Comparison of ENCODE assay signal across 21 cellular contexts in the genomic region with DNA sequence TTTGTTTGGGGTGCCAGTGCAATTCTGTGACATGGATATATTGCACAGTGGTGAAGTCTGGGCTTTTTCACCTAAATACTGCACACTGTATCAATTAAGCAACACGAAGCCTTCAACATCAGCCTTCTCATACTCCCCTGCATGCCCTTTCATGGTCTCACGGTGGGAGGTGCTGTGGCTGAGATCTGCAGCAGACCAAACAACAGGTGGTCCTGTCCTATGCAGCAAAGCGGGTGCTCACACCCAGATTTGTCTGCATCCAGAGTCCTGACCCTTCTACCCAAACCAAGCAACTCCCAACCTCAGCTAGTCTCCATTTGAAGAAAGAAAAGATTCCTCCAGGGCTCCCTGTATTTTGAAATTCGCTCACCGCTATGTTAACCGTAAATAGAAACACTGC. TPM values are rescaled to one million over a fixed set of nuclear protein-coding genes. Genes with fewer than 3 reads are reported as not detected.
DNase-seq lines count a peak whose midpoint lies in the region; ATAC-seq and TF ChIP-seq lines count a peak whose summit lies in the region.
"Had no signal": no experiment of that assay in that cellular context is flagged by ENCODE, and none has a peak within 500 bp of the region (broad histone marks: within the 10 kb centered on the region; RNA-seq: fewer than 3 reads in every experiment).

No MANE protein-coding gene starts in this region.

- peaks cover 15% of the 10 kb centered on the region for H3K36me3 Mint-ChIP-seq in chondrocyte (ENCODE audit: low read depth)

- H2AFZ ChIP-seq in neuronal stem cell (ENCODE audit: low read length), result no peak overlapping the region

- no peaks in the 10 kb centered on the region for H3K9me3 Mint-ChIP-seq in chondrocyte (ENCODE audit: low read depth)

- intact Hi-C loops in Panc1 (cut with micrococcal nuclease; ENCODE audit: unreplicated experiment), result no loop called here

- H3K4me1 ChIP-seq in Panc1 (ENCODE audit: control insufficient read depth, insufficient read depth, low read length), result no peaks in the 10 kb centered on the region
- H3K4me1 ChIP-seq in neuronal stem cell (ENCODE audit: control insufficient read depth in 2 of 2, insufficient read depth in 1 of 2, low read depth in 1 of 2, low read length in 2 of 2), result peaks cover 0 to 1% of the 10 kb centered on the region in 2 donors
- H3K4me1 ChIP-seq: Peyer's patch had no signal

- TSS peak; percentile 28 for BruUV-seq in Panc1 (replicated peaks; lab: Mats Ljungman, UMichigan)

- no peak overlapping the region for H2BK15ac ChIP-seq in neuronal stem cell (ENCODE audit: low read length)

- H3K36me3 ChIP-seq in H7 (replicated peaks; ENCODE audit: control insufficient read depth, insufficient read depth, low read length), result peaks cover 20% of the 10 kb centered on the region
- H3K36me3 ChIP-seq in Panc1 (ENCODE audit: control insufficient read depth, insufficient read depth, low read length), result peaks cover 22% of the 10 kb centered on the region
- peaks cover 39 to 96% of the 10 kb centered on the region in 2 donors for H3K36me3 ChIP-seq in neuronal stem cell (replicated peaks in 1 of 2; ENCODE audit: control insufficient read depth in 2 of 2, insufficient read depth in 2 of 2, low read length in 2 of 2)

- H3K4me1 Mint-ChIP-seq in chondrocyte (ENCODE audit: low read depth), result peaks cover 44% of the 10 kb centered on the region

- H3K9me3 ChIP-seq in Panc1 (ENCODE audit: control insufficient read depth, insufficient read depth, low read depth, low read length) (no peaks in the 10 kb centered on the region), neuronal stem cell (replicated peaks in 1 of 2; ENCODE audit: control insufficient read depth in 2 of 2, insufficient read depth in 1 of 2, low read depth in 1 of 2, low read length in 2 of 2) (no peaks in the 10 kb centered on the region)
- H3K9me3 ChIP-seq: Peyer's patch, SJSA1 had no signal

- no peak overlapping the region for H3K4me3 ChIP-seq in H7 (ENCODE audit: insufficient read depth, low read depth, low read length)
- no peak overlapping the region for H3K4me3 ChIP-seq in Panc1 (ENCODE audit: low read depth in 2 of 2, low read length in 2 of 2)
- peak overlapping the region in 1 of 2 donors; percentile 56 for H3K4me3 ChIP-seq in neuronal stem cell (ENCODE audit: low read length in 2 of 2)
- H3K4me3 ChIP-seq: Peyer's patch, SJSA1 had no signal

- H3K18ac ChIP-seq in neuronal stem cell (ENCODE audit: low read length), result no peak overlapping the region

- no peak overlapping the region for H2BK12ac ChIP-seq in neuronal stem cell (ENCODE audit: low read length)

- no peaks in the 10 kb centered on the region for H3K27me3 ChIP-seq in H7 (ENCODE audit: control insufficient read depth, insufficient read depth, low read length)
- H3K27me3 ChIP-seq in Panc1 (ENCODE audit: control insufficient read depth, insufficient read depth, low read length), result no peaks in the 10 kb centered on the region
- no peaks in the 10 kb centered on the region for H3K27me3 ChIP-seq in neuronal stem cell (ENCODE audit: control insufficient read depth in 3 of 3, insufficient read depth in 3 of 3, low read depth in 1 of 3, low read length in 3 of 3)
- H3K27me3 ChIP-seq: Peyer's patch, SJSA1 had no signal

- no peak overlapping the region for H4K91ac ChIP-seq in neuronal stem cell (ENCODE audit: low read depth, low read length, poor library complexity)

- H2AK5ac ChIP-seq in neuronal stem cell (ENCODE audit: low read depth, low read length), result no peak overlapping the region

- TF ChIP-seq CTCF in Panc1 (IDR thresholded peaks at IDR 0.05), result no peak
- no peak for TF ChIP-seq CTCF in chondrocyte (IDR thresholded peaks at IDR 0.05)

- ATAC-seq in Panc1 (no peak), GM18520 (IDR thresholded peaks at IDR 0.05; ENCODE audit: unreplicated experiment) (no peak)

- H3K4me2 ChIP-seq in neuronal stem cell (ENCODE audit: insufficient read depth, low read length, poor library complexity, severe bottlenecking), result no peak overlapping the region

- H2BK120ac ChIP-seq in neuronal stem cell (ENCODE audit: low read depth, low read length), result no peak overlapping the region

- peaks cover 16% of the 10 kb centered on the region for H3K79me1 ChIP-seq in neuronal stem cell (ENCODE audit: low read depth, low read length)

- H3K14ac ChIP-seq in neuronal stem cell (ENCODE audit: low read length), result peak overlapping the region; percentile 39

- no peak overlapping the region for H4K8ac ChIP-seq in neuronal stem cell (ENCODE audit: low read depth, low read length)

- H3K27me3 Mint-ChIP-seq in chondrocyte (ENCODE audit: low read depth), result no peaks in the 10 kb centered on the region

- CTCF ChIA-PET in Panc1 (lab: Charles Lee), result no interaction called here

- no peak overlapping the region for H3K9ac ChIP-seq in neuronal stem cell (ENCODE audit: low read depth, low read length, poor library complexity)

- WGBS in neuronal stem cell (ENCODE audit: extremely low coverage in 2 of 2, insufficient read length in 2 of 2, insufficient replicate concordance in 1 of 2), 2 donors, result no CpG with 5 or more reads among the region's 6 CpGs

- peak; percentile 25 for DNase-seq in H7
- DNase-seq in Panc1 (ENCODE audit: low read depth, low spot score), result no peak
- DNase-seq in chondrocyte (ENCODE audit: low spot score), result no peak
- no peak for DNase-seq in neuronal stem cell (ENCODE audit: low spot score)
- DNase-seq in H4 (ENCODE audit: low spot score), result no peak
- no peak for DNase-seq in pons (ENCODE audit: low spot score)
- DNase-seq: ACHN, AML-193, DMS79 treated with DMSO at 0.1 percent for 48 hours, HCEC 1CT, MM.1S, NCI-H1092, NCI-H1436 treated with DMSO at 0.1 percent for 48 hours, NCI-H2029, NCI-H2171 treated with DMSO at 0.1 percent for 48 hours, NCI-H446, NCI-H69 had no signal

- H3K4ac ChIP-seq in neuronal stem cell (ENCODE audit: low read length), result no peak overlapping the region

- no peak overlapping the region for H2BK5ac ChIP-seq in neuronal stem cell (ENCODE audit: low read length)

- no peak overlapping the region for H3K4me3 Mint-ChIP-seq in chondrocyte (ENCODE audit: unreplicated experiment)

- no peak overlapping the region for H3K23ac ChIP-seq in neuronal stem cell (ENCODE audit: low read depth, low read length, poor library complexity)

- in situ Hi-C loops in Panc1 (cut with HindIII; ENCODE audit: low pct_unique_long_range_greater_than_20kb, low sequenced_read_pairs), result no loop called here

- POLR2A ChIA-PET in Panc1 (lab: Charles Lee), result no interaction called here

- H3K27ac ChIP-seq in Panc1 (ENCODE audit: low read length), result no peak overlapping the region
- no peak overlapping the region for H3K27ac ChIP-seq in neuronal stem cell (replicated peaks; ENCODE audit: low read length)
- H3K27ac ChIP-seq: C4-2B, Peyer's patch, SJSA1 had no signal

- H3K27ac Mint-ChIP-seq in chondrocyte (ENCODE audit: unreplicated experiment), result peak overlapping the region; percentile 22

RNA-seq across cellular contexts. Expression of a gene that starts 35.0 kb away (rescaled TPM):
- 57.6 and 73.6 TPM in 2 replicates for total RNA-seq in H7 (2014; rRNA removed; shearing (Covaris generic))
- total RNA-seq in Panc1 (2021; ENCODE audit: unreplicated experiment) (137 TPM), chondrocyte (94.9 to 118 TPM (median 111 TPM) in 3 replicates)
- polyA plus RNA-seq in Panc1 (2012; ENCODE audit: insufficient read length), result 112 TPM
- 73.9 TPM for polyA plus RNA-seq in neuronal stem cell (2013, experiment 1 of 2)
- 72.7 TPM for polyA plus RNA-seq in neuronal stem cell (2013, experiment 2 of 2)
- total RNA-seq in H4 (2014; rRNA removed; shearing (Covaris generic)), result 56.1 and 61.7 TPM in 2 replicates

RNA-seq across cellular contexts. Expression of a gene that starts 46.9 kb away (rescaled TPM):
- total RNA-seq in H7 (2014; rRNA removed; shearing (Covaris generic)), result 82.4 and 89.1 TPM in 2 replicates
- total RNA-seq in Panc1 (2021; ENCODE audit: unreplicated experiment), result 72.0 TPM
- 60.3 TPM for polyA plus RNA-seq in Panc1 (2012; ENCODE audit: insufficient read length)
- total RNA-seq in chondrocyte, result 44.5 to 60.6 TPM (median 57.7 TPM) in 3 replicates
- polyA plus RNA-seq in neuronal stem cell (2013, experiment 1 of 2), result 30.4 TPM
- polyA plus RNA-seq in neuronal stem cell (2013, experiment 2 of 2), result 31.1 TPM
- total RNA-seq in H4 (2014; rRNA removed; shearing (Covaris generic)), result 122 and 125 TPM in 2 replicates
